Comparison of ENCODE assay signal across 11 cellular contexts in genomic region chr14:21106191-21106505, GRCh38. TPM values are rescaled to one million over a fixed set of nuclear protein-coding genes. Genes with fewer than 3 reads are reported as not detected.
DNase-seq lines count a peak whose midpoint lies in the region; ATAC-seq, FAIRE-seq and TF ChIP-seq lines count a peak whose summit lies in the region.
"Had no signal": no experiment of that assay in that cellular context is flagged by ENCODE, and none has a peak within 500 bp of the region (broad histone marks: within the 10 kb centered on the region; RNA-seq: fewer than 3 reads in every experiment).

No MANE protein-coding gene starts in this region.

- peak overlapping the region; percentile 51 to 67 (median 62) for H3K4me3 ChIP-seq in HepG2 (replicated peaks in 1 of 3; ENCODE audit: insufficient read depth in 1 of 3, low read depth in 2 of 3, low read length in 3 of 3)
- no peak overlapping the region for H3K4me3 ChIP-seq in tibial artery

- 24% methylated on average over 4 of the region's 4 CpGs for WGBS in HepG2 (ENCODE audit: low lambda C conversion rate)

- H3K9ac ChIP-seq in HepG2 (ENCODE audit: insufficient read depth, low read depth, low read length) = peak overlapping the region; percentile 58

- H3K4me3 Mint-ChIP-seq in brain = peak overlapping the region in 4 of 5 experiments; percentile 58 to 80 (median 68)
- H3K4me3 Mint-ChIP-seq: activated naive CD8-positive, alpha-beta T cell had no signal

- CTCF ChIA-PET in HepG2 (lab: Yijun Ruan, JAX; ENCODE audit: low intra/inter-chr PET ratio, low total read pairs) = interaction anchor here (1.1 to 8.0 kb wide), 6 partner anchors 13 to 94 kb away, joined by 4 to 320 read pairs (median 20); partner anchors contain the start of genes ARHGEF40 and ZNF219

- H3K79me2 ChIP-seq in HepG2 (ENCODE audit: insufficient read depth, low read length) = peaks cover 11% of the 10 kb centered on the region

- H3K27me3 Mint-ChIP-seq in brain = no peaks in the 10 kb centered on the region
- H3K27me3 Mint-ChIP-seq: activated naive CD8-positive, alpha-beta T cell had no signal

- peak overlapping the region; percentile 53 for H3K27ac ChIP-seq in HepG2 (ENCODE audit: extremely low read length, insufficient read depth, low read length)
- H3K27ac ChIP-seq in tibial artery = peak overlapping the region; percentile 23 to 36

- no peak for TF ChIP-seq CTCF in brain (conservative IDR thresholded peaks at IDR 0.05)
- no peak for TF ChIP-seq CTCF in HepG2 (CRISPR knock-in tag; IDR thresholded peaks at IDR 0.05)
- TF ChIP-seq CTCF in tibial artery (IDR thresholded peaks at IDR 0.05) = no peak

- no peak for ATAC-seq in HepG2
- ATAC-seq in HG03135 (IDR thresholded peaks at IDR 0.05; ENCODE audit: unreplicated experiment) = no peak
- ATAC-seq in HG03095 (IDR thresholded peaks at IDR 0.05; ENCODE audit: unreplicated experiment) = no peak

- H3K4me1 ChIP-seq in HepG2 (ENCODE audit: insufficient read depth, low read length) (peaks cover 81% of the 10 kb centered on the region), tibial artery (peaks cover 0 to 33% (median 26%) of the 10 kb centered on the region in 4 donors)

- POLR2A ChIA-PET in HepG2 (lab: Yijun Ruan, JAX) = interaction anchor here (0.6 to 4.7 kb wide), 2 partner anchors 11 to 17 kb away, joined by 3 to 91 read pairs; no protein-coding TSS in a partner anchor

- no peaks in the 10 kb centered on the region for H3K36me3 Mint-ChIP-seq in brain
- H3K36me3 Mint-ChIP-seq: activated naive CD8-positive, alpha-beta T cell had no signal

- H3K9me3 ChIP-seq in HepG2 (ENCODE audit: low read length) (no peaks in the 10 kb centered on the region), tibial artery (no peaks in the 10 kb centered on the region)

- H3K36me3 ChIP-seq in HepG2 (replicated peaks in 1 of 2; ENCODE audit: control insufficient read depth in 1 of 2, insufficient read depth in 2 of 2, low read length in 2 of 2) (no peaks in the 10 kb centered on the region), tibial artery (no peaks in the 10 kb centered on the region)

- H2AFZ ChIP-seq in HepG2 (ENCODE audit: low read length) = peak overlapping the region; percentile 95

- H3K27me3 ChIP-seq in HepG2 (ENCODE audit: control insufficient read depth in 1 of 2, insufficient read depth in 2 of 2, low read length in 2 of 2) = no peaks in the 10 kb centered on the region; a peak in 1 of 5 replicates
- no peaks in the 10 kb centered on the region for H3K27me3 ChIP-seq in tibial artery

- H3K9me3 Mint-ChIP-seq in brain = no peaks in the 10 kb centered on the region

- no peak for TF ChIP-seq EP300 in HepG2 (IDR thresholded peaks at IDR 0.05; ENCODE audit: low read depth in 2 of 2, low read length in 2 of 2)
- TF ChIP-seq EP300 in HepG2 (CRISPR knock-in tag; IDR thresholded peaks at IDR 0.05; ENCODE audit: borderline replicate concordance) = no peak

- H3K4me1 Mint-ChIP-seq in brain = peaks cover 81% of the 10 kb centered on the region

- no peak for TF ChIP-seq POLR2A in HepG2 (IDR thresholded peaks at IDR 0.05; ENCODE audit: insufficient read depth in 1 of 2, low read depth in 2 of 2, low read length in 2 of 2)

- no peaks in the 10 kb centered on the region for H4K20me1 ChIP-seq in HepG2 (ENCODE audit: insufficient read depth, low read length)

- intact Hi-C loops in HepG2 (cut with micrococcal nuclease; ENCODE audit: unreplicated experiment) (no loop called here), tibial artery (cut with DNase I; ENCODE audit: low total_unique reads) (loop anchor here (1.0 kb wide), 1 partner anchor 15 kb away; no protein-coding TSS in a partner anchor)

- TF ChIP-seq RAD21 in HepG2 (CRISPR knock-in tag; IDR thresholded peaks at IDR 0.05) = no peak

- no TSS peak for BruUV-seq in HepG2 (replicated peaks; lab: Mats Ljungman, UMichigan)

- DNase-seq in NOMO-1 (lab: John Stamatoyannopoulos, UW; ENCODE audit: unreplicated experiment in 2 of 2) (peak; percentile 39 to 63), NOMO-1 treated with dmso at 0.1 percent for 144 hours (lab: John Stamatoyannopoulos, UW; ENCODE audit: unreplicated experiment) (no peak), HepG2 (ENCODE audit: low spot score) (no peak), tibial artery (no peak), DMS114 treated with DMSO at 0.1 percent for 48 hours (lab: John Stamatoyannopoulos, UW; ENCODE audit: unreplicated experiment) (no peak)

- H3K4me2 ChIP-seq in HepG2 (ENCODE audit: low read depth, low read length) = peak overlapping the region; percentile 94

- peak overlapping the region in 4 of 5 experiments; percentile 61 to 98 (median 87) for H3K27ac Mint-ChIP-seq in brain

- FAIRE-seq in HepG2 (lab: Jason Lieb, UNC) = no peak

- in situ Hi-C loops in HepG2 (cut with HindIII; ENCODE audit: extremely low pct_ligation_motif_present, low pct_unique_long_range_greater_than_20kb) = no loop called here

RNA-seq across cellular contexts. Expression of gene TMEM253, which starts 5.3 kb away (rescaled TPM):
- 0.29 TPM for polyA plus RNA-seq in brain (ENCODE audit: insufficient read depth, low read depth, low replicate concordance)
- 0.29 TPM in 1 of 2 replicates, not detected in the other for total RNA-seq in HepG2 (2016; rRNA removed; fragmentation: Illumina TruSeq; extraction: Trizol)
- 0.20 TPM in 1 of 2 replicates, not detected in the other for total RNA-seq in HepG2 (2016; cell fraction: cytosol; rRNA removed; fragmentation: Illumina TruSeq; extraction: Trizol; ENCODE audit: low read depth)
- total RNA-seq in HepG2 (2016; cell fraction: insoluble cytoplasmic fraction; rRNA removed; fragmentation: Illumina TruSeq; extraction: Trizol) = 0.16 and 0.17 TPM in 2 replicates
- total RNA-seq in HepG2 (2016; cell fraction: membrane; rRNA removed; fragmentation: Illumina TruSeq; extraction: Trizol) = 0.21 and 0.25 TPM in 2 replicates
- 0.60 and 0.68 TPM in 2 replicates for total RNA-seq in HepG2 (2016; cell fraction: nucleus; rRNA removed; fragmentation: Illumina TruSeq; extraction: Trizol)
- 0.45 and 0.65 TPM in 2 replicates for polyA plus RNA-seq in HepG2 (2011; rRNA removed)
- 0.19 and 0.23 TPM in 2 replicates for polyA plus RNA-seq in HepG2 (2011; cell fraction: cytosol; rRNA removed)
- 1.1 and 2.0 TPM in 2 replicates for polyA plus RNA-seq in HepG2 (2011; cell fraction: nucleus; rRNA removed)
- 0.66 and 0.69 TPM in 2 replicates for polyA plus RNA-seq in HepG2 (2012)
- polyA plus RNA-seq in HepG2 (2016; cell fraction: cytosol; fragmentation: Illumina TruSeq; extraction: Trizol; ENCODE audit: low read depth) = 0.52 and 0.61 TPM in 2 replicates
- polyA plus RNA-seq in HepG2 (2016; cell fraction: insoluble cytoplasmic fraction; fragmentation: Illumina TruSeq; extraction: Trizol; ENCODE audit: low read depth) = 0.40 and 0.95 TPM in 2 replicates
- 0.92 and 1.2 TPM in 2 replicates for polyA plus RNA-seq in HepG2 (2016; cell fraction: membrane; fragmentation: Illumina TruSeq; extraction: Trizol; ENCODE audit: low read depth)
- polyA plus RNA-seq in HepG2 (2016; cell fraction: nucleus; fragmentation: Illumina TruSeq; extraction: Trizol; ENCODE audit: insufficient read depth, low read depth) = 0.88 and 0.92 TPM in 2 replicates
- 1.0 and 3.5 TPM in 2 replicates for polyA minus RNA-seq in HepG2 (2011; rRNA and poly(A)+ RNA removed; ENCODE audit: low replicate concordance)
- polyA minus RNA-seq in HepG2 (2011; cell fraction: cytosol; rRNA and poly(A)+ RNA removed) = not detected in 2 replicates
- polyA minus RNA-seq in HepG2 (2011; cell fraction: nucleus; rRNA and poly(A)+ RNA removed) = 1.3 TPM in 1 of 2 replicates, not detected in the other
- total RNA-seq: glomerular endothelial cell had no signal

RNA-seq across cellular contexts. Expression of gene ZNF219, which starts 7.7 kb away (rescaled TPM):
- 49.4 TPM for polyA plus RNA-seq in brain (ENCODE audit: insufficient read depth, low read depth, low replicate concordance)
- 21.0 and 36.6 TPM in 2 replicates for total RNA-seq in HepG2 (2016; rRNA removed; fragmentation: Illumina TruSeq; extraction: Trizol)
- 20.7 and 21.8 TPM in 2 replicates for total RNA-seq in HepG2 (2016; cell fraction: cytosol; rRNA removed; fragmentation: Illumina TruSeq; extraction: Trizol; ENCODE audit: low read depth)
- 19.3 and 35.8 TPM in 2 replicates for total RNA-seq in HepG2 (2016; cell fraction: insoluble cytoplasmic fraction; rRNA removed; fragmentation: Illumina TruSeq; extraction: Trizol)
- total RNA-seq in HepG2 (2016; cell fraction: membrane; rRNA removed; fragmentation: Illumina TruSeq; extraction: Trizol) = 53.1 and 55.3 TPM in 2 replicates
- total RNA-seq in HepG2 (2016; cell fraction: nucleus; rRNA removed; fragmentation: Illumina TruSeq; extraction: Trizol) = 26.4 and 33.6 TPM in 2 replicates
- 34.5 and 42.2 TPM in 2 replicates for polyA plus RNA-seq in HepG2 (2011; rRNA removed)
- polyA plus RNA-seq in HepG2 (2011; cell fraction: cytosol; rRNA removed) = 26.6 and 62.4 TPM in 2 replicates
- polyA plus RNA-seq in HepG2 (2011; cell fraction: nucleus; rRNA removed) = 171 and 203 TPM in 2 replicates
- polyA plus RNA-seq in HepG2 (2012) = 21.1 and 23.1 TPM in 2 replicates
- 37.9 and 42.6 TPM in 2 replicates for polyA plus RNA-seq in HepG2 (2016; cell fraction: cytosol; fragmentation: Illumina TruSeq; extraction: Trizol; ENCODE audit: low read depth)
- 34.5 and 39.2 TPM in 2 replicates for polyA plus RNA-seq in HepG2 (2016; cell fraction: insoluble cytoplasmic fraction; fragmentation: Illumina TruSeq; extraction: Trizol; ENCODE audit: low read depth)
- 72.9 and 82.3 TPM in 2 replicates for polyA plus RNA-seq in HepG2 (2016; cell fraction: membrane; fragmentation: Illumina TruSeq; extraction: Trizol; ENCODE audit: low read depth)
- polyA plus RNA-seq in HepG2 (2016; cell fraction: nucleus; fragmentation: Illumina TruSeq; extraction: Trizol; ENCODE audit: insufficient read depth, low read depth) = 76.4 and 80.2 TPM in 2 replicates
- polyA minus RNA-seq in HepG2 (2011; rRNA and poly(A)+ RNA removed; ENCODE audit: low replicate concordance) = 41.2 and 86.7 TPM in 2 replicates
- 20.3 and 21.8 TPM in 2 replicates for polyA minus RNA-seq in HepG2 (2011; cell fraction: cytosol; rRNA and poly(A)+ RNA removed)
- polyA minus RNA-seq in HepG2 (2011; cell fraction: nucleus; rRNA and poly(A)+ RNA removed) = 61.3 and 63.0 TPM in 2 replicates

RNA-seq across cellular contexts. Expression of gene ARHGEF40, which starts 36.0 kb away (rescaled TPM):
- 21.3 TPM for polyA plus RNA-seq in brain (ENCODE audit: insufficient read depth, low read depth, low replicate concordance)
- 18.5 and 28.1 TPM in 2 replicates for total RNA-seq in HepG2 (2016; rRNA removed; fragmentation: Illumina TruSeq; extraction: Trizol)
- total RNA-seq in HepG2 (2016; cell fraction: cytosol; rRNA removed; fragmentation: Illumina TruSeq; extraction: Trizol; ENCODE audit: low read depth) = 5.0 and 7.1 TPM in 2 replicates
- 15.0 and 26.8 TPM in 2 replicates for total RNA-seq in HepG2 (2016; cell fraction: insoluble cytoplasmic fraction; rRNA removed; fragmentation: Illumina TruSeq; extraction: Trizol)
- 8.4 and 8.6 TPM in 2 replicates for total RNA-seq in HepG2 (2016; cell fraction: membrane; rRNA removed; fragmentation: Illumina TruSeq; extraction: Trizol)
- 32.3 and 36.7 TPM in 2 replicates for total RNA-seq in HepG2 (2016; cell fraction: nucleus; rRNA removed; fragmentation: Illumina TruSeq; extraction: Trizol)
- 78.1 and 97.1 TPM in 2 replicates for polyA plus RNA-seq in HepG2 (2011; rRNA removed)
- 47.9 and 68.0 TPM in 2 replicates for polyA plus RNA-seq in HepG2 (2011; cell fraction: cytosol; rRNA removed)
- polyA plus RNA-seq in HepG2 (2011; cell fraction: nucleus; rRNA removed) = 243 and 248 TPM in 2 replicates
- 34.1 and 49.5 TPM in 2 replicates for polyA plus RNA-seq in HepG2 (2012)
- polyA plus RNA-seq in HepG2 (2016; cell fraction: cytosol; fragmentation: Illumina TruSeq; extraction: Trizol; ENCODE audit: low read depth) = 2.9 and 3.7 TPM in 2 replicates
- polyA plus RNA-seq in HepG2 (2016; cell fraction: insoluble cytoplasmic fraction; fragmentation: Illumina TruSeq; extraction: Trizol; ENCODE audit: low read depth) = 13.8 and 18.7 TPM in 2 replicates
- polyA plus RNA-seq in HepG2 (2016; cell fraction: membrane; fragmentation: Illumina TruSeq; extraction: Trizol; ENCODE audit: low read depth) = 5.9 and 7.3 TPM in 2 replicates
- 69.4 and 77.3 TPM in 2 replicates for polyA plus RNA-seq in HepG2 (2016; cell fraction: nucleus; fragmentation: Illumina TruSeq; extraction: Trizol; ENCODE audit: insufficient read depth, low read depth)
- 29.6 and 155 TPM in 2 replicates for polyA minus RNA-seq in HepG2 (2011; rRNA and poly(A)+ RNA removed; ENCODE audit: low replicate concordance)
- 32.6 and 33.5 TPM in 2 replicates for polyA minus RNA-seq in HepG2 (2011; cell fraction: cytosol; rRNA and poly(A)+ RNA removed)
- 71.0 and 71.2 TPM in 2 replicates for polyA minus RNA-seq in HepG2 (2011; cell fraction: nucleus; rRNA and poly(A)+ RNA removed)

RNA-seq across cellular contexts. Expression of gene RNASE8, which starts 48.5 kb away (rescaled TPM):
- not detected for polyA plus RNA-seq in brain (ENCODE audit: insufficient read depth, low read depth, low replicate concordance)
- not detected in 2 replicates for total RNA-seq in HepG2 (2016; rRNA removed; fragmentation: Illumina TruSeq; extraction: Trizol)
- total RNA-seq in HepG2 (2016; cell fraction: cytosol; rRNA removed; fragmentation: Illumina TruSeq; extraction: Trizol; ENCODE audit: low read depth) = not detected in 2 replicates
- total RNA-seq in HepG2 (2016; cell fraction: insoluble cytoplasmic fraction; rRNA removed; fragmentation: Illumina TruSeq; extraction: Trizol) = not detected in 2 replicates
- total RNA-seq in HepG2 (2016; cell fraction: membrane; rRNA removed; fragmentation: Illumina TruSeq; extraction: Trizol) = not detected in 2 replicates
- not detected in 2 replicates for total RNA-seq in HepG2 (2016; cell fraction: nucleus; rRNA removed; fragmentation: Illumina TruSeq; extraction: Trizol)
- not detected in 2 replicates for polyA plus RNA-seq in HepG2 (2011; rRNA removed)
- not detected in 2 replicates for polyA plus RNA-seq in HepG2 (2011; cell fraction: cytosol; rRNA removed)
- not detected in 2 replicates for polyA plus RNA-seq in HepG2 (2011; cell fraction: nucleus; rRNA removed)
- polyA plus RNA-seq in HepG2 (2012) = not detected in 2 replicates
- not detected in 2 replicates for polyA plus RNA-seq in HepG2 (2016; cell fraction: cytosol; fragmentation: Illumina TruSeq; extraction: Trizol; ENCODE audit: low read depth)
- polyA plus RNA-seq in HepG2 (2016; cell fraction: insoluble cytoplasmic fraction; fragmentation: Illumina TruSeq; extraction: Trizol; ENCODE audit: low read depth) = not detected in 2 replicates
- not detected in 2 replicates for polyA plus RNA-seq in HepG2 (2016; cell fraction: membrane; fragmentation: Illumina TruSeq; extraction: Trizol; ENCODE audit: low read depth)
- polyA plus RNA-seq in HepG2 (2016; cell fraction: nucleus; fragmentation: Illumina TruSeq; extraction: Trizol; ENCODE audit: insufficient read depth, low read depth) = not detected in 2 replicates
- not detected in 2 replicates for polyA minus RNA-seq in HepG2 (2011; rRNA and poly(A)+ RNA removed; ENCODE audit: low replicate concordance)
- polyA minus RNA-seq in HepG2 (2011; cell fraction: cytosol; rRNA and poly(A)+ RNA removed) = not detected in 2 replicates
- not detected in 2 replicates for polyA minus RNA-seq in HepG2 (2011; cell fraction: nucleus; rRNA and poly(A)+ RNA removed)
- total RNA-seq: glomerular endothelial cell, omental fat pad had no signal

RNA-seq across cellular contexts. Expression of gene OR5AU1, which starts 49.7 kb away (rescaled TPM):
- polyA plus RNA-seq in brain (ENCODE audit: insufficient read depth, low read depth, low replicate concordance) = not detected
- total RNA-seq in HepG2 (2016; rRNA removed; fragmentation: Illumina TruSeq; extraction: Trizol) = not detected in 2 replicates
- not detected in 2 replicates for total RNA-seq in HepG2 (2016; cell fraction: cytosol; rRNA removed; fragmentation: Illumina TruSeq; extraction: Trizol; ENCODE audit: low read depth)
- total RNA-seq in HepG2 (2016; cell fraction: insoluble cytoplasmic fraction; rRNA removed; fragmentation: Illumina TruSeq; extraction: Trizol) = not detected in 2 replicates
- not detected in 2 replicates for total RNA-seq in HepG2 (2016; cell fraction: membrane; rRNA removed; fragmentation: Illumina TruSeq; extraction: Trizol)
- not detected in 2 replicates for total RNA-seq in HepG2 (2016; cell fraction: nucleus; rRNA removed; fragmentation: Illumina TruSeq; extraction: Trizol)
- polyA plus RNA-seq in HepG2 (2011; rRNA removed) = not detected in 2 replicates
- not detected in 2 replicates for polyA plus RNA-seq in HepG2 (2011; cell fraction: cytosol; rRNA removed)
- polyA plus RNA-seq in HepG2 (2011; cell fraction: nucleus; rRNA removed) = not detected in 2 replicates
- not detected in 2 replicates for polyA plus RNA-seq in HepG2 (2012)
- polyA plus RNA-seq in HepG2 (2016; cell fraction: cytosol; fragmentation: Illumina TruSeq; extraction: Trizol; ENCODE audit: low read depth) = not detected in 2 replicates
- polyA plus RNA-seq in HepG2 (2016; cell fraction: insoluble cytoplasmic fraction; fragmentation: Illumina TruSeq; extraction: Trizol; ENCODE audit: low read depth) = not detected in 2 replicates
- polyA plus RNA-seq in HepG2 (2016; cell fraction: membrane; fragmentation: Illumina TruSeq; extraction: Trizol; ENCODE audit: low read depth) = not detected in 2 replicates
- not detected in 2 replicates for polyA plus RNA-seq in HepG2 (2016; cell fraction: nucleus; fragmentation: Illumina TruSeq; extraction: Trizol; ENCODE audit: insufficient read depth, low read depth)
- polyA minus RNA-seq in HepG2 (2011; rRNA and poly(A)+ RNA removed; ENCODE audit: low replicate concordance) = not detected in 2 replicates
- polyA minus RNA-seq in HepG2 (2011; cell fraction: cytosol; rRNA and poly(A)+ RNA removed) = not detected in 2 replicates
- polyA minus RNA-seq in HepG2 (2011; cell fraction: nucleus; rRNA and poly(A)+ RNA removed) = not detected in 2 replicates
- total RNA-seq: glomerular endothelial cell had no signal

Comparison
In these comparisons a context has a peak if more than half of its experiments do, and no peak if none do; other contexts are left out.
1. DNase-seq: peak in NOMO-1 (2 of 2); none in NOMO-1 treated with dmso at 0.1 percent for 144 hours (single experiment), HepG2 (single experiment), tibial artery (0 of 2) and DMS114 treated with DMSO at 0.1 percent for 48 hours (single experiment).
2. H3K4me3 ChIP-seq: peak in HepG2 (3 of 3); none in tibial artery (0 of 2).